ENCODE assay signal across 1 cellular context in genomic region chr15:40108855-40109735, GRCh38.
TF ChIP-seq lines count a peak whose summit lies in the region.

A gene with protein sequence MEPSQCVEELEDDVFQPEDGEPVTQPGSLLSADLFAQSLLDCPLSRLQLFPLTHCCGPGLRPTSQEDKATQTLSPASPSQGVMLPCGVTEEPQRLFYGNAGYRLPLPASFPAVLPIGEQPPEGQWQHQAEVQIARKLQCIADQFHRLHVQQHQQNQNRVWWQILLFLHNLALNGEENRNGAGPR (minus strand): TSS chr15:40108879. CDS start chr15:40106086, 2,793 bp downstream.

TF ChIP-seq in HepG2, 621 proteins besides CTCF, POLR2A, EP300 and RAD21 (continued from another document and continues in another):
- TF ChIP-seq SMARCE1 (IDR thresholded peaks at IDR 0.05; ENCODE audit: borderline replicate concordance) (no peak), FOXA3 (CRISPR knock-in tag; IDR thresholded peaks at IDR 0.05) (peak; percentile 62), ZNF547 (CRISPR knock-in tag; IDR thresholded peaks at IDR 0.05) (no peak), NR2F1 (CRISPR knock-in tag; IDR thresholded peaks at IDR 0.05) (no peak), NRL (CRISPR knock-in tag; IDR thresholded peaks at IDR 0.05; ENCODE audit: borderline replicate concordance) (0 out of 2 replicates have a peak, but pooled peaks have one; percentile 70), ZNF20 (CRISPR knock-in tag; IDR thresholded peaks at IDR 0.05) (no peak), TBX3 (IDR thresholded peaks at IDR 0.05; ENCODE audit: borderline replicate concordance) (peak; percentile 89), ERF (CRISPR knock-in tag; IDR thresholded peaks at IDR 0.05) (peak; percentile 87), NFRKB (IDR thresholded peaks at IDR 0.05) (no peak), ZNF816 (CRISPR knock-in tag; IDR thresholded peaks at IDR 0.05; ENCODE audit: borderline replicate concordance) (no peak), KLF6 (CRISPR knock-in tag; IDR thresholded peaks at IDR 0.05) (peak; percentile 50; the same call in 1 of the 2 replicates), KLF15 (CRISPR knock-in tag; IDR thresholded peaks at IDR 0.05; ENCODE audit: borderline replicate concordance) (no peak), U2AF2 (IDR thresholded peaks at IDR 0.05; ENCODE audit: low read depth, low read length) (no peak), HOXA7 (CRISPR knock-in tag; IDR thresholded peaks at IDR 0.05) (no peak), ZMAT5 (CRISPR knock-in tag; IDR thresholded peaks at IDR 0.05; ENCODE audit: borderline replicate concordance, low read depth) (no peak), GTF2F1 (IDR thresholded peaks at IDR 0.05; ENCODE audit: low read length) (no peak), HOXA9 (CRISPR knock-in tag; IDR thresholded peaks at IDR 0.05; ENCODE audit: borderline replicate concordance) (no peak), RORA (CRISPR knock-in tag; IDR thresholded peaks at IDR 0.05) (no peak), TFAP4 (IDR thresholded peaks at IDR 0.05; ENCODE audit: borderline replicate concordance, low read depth) (peak; percentile 98), SNAPC2 (CRISPR knock-in tag; IDR thresholded peaks at IDR 0.05) (no peak), FOXM1 (CRISPR knock-in tag; IDR thresholded peaks at IDR 0.05) (no peak), ZNF468 (CRISPR knock-in tag; IDR thresholded peaks at IDR 0.05) (no peak), ZNF18 (CRISPR knock-in tag; IDR thresholded peaks at IDR 0.05; ENCODE audit: insufficient replicate concordance) (no peak), MATR3 (CRISPR knock-in tag; IDR thresholded peaks at IDR 0.05) (no peak), ISX (CRISPR knock-in tag; conservative IDR thresholded peaks at IDR 0.05) (no peak), ZNF225 (CRISPR knock-in tag; IDR thresholded peaks at IDR 0.05) (no peak; the same call in 1 of the 2 replicates), CENPT (CRISPR knock-in tag; IDR thresholded peaks at IDR 0.05; ENCODE audit: low read depth) (no peak), DMAP1 (CRISPR knock-in tag; IDR thresholded peaks at IDR 0.05) (peak; percentile 34; the same call in 1 of the 2 replicates), ZNF776 (CRISPR knock-in tag; IDR thresholded peaks at IDR 0.05) (no peak), ZNF124 (CRISPR knock-in tag; IDR thresholded peaks at IDR 0.05) (0 out of 2 replicates have a peak, but pooled peaks have one; percentile 37), IKZF4 (CRISPR knock-in tag; IDR thresholded peaks at IDR 0.05; ENCODE audit: borderline replicate concordance, low read depth, not compliant biosample characterization) (no peak), NONO (IDR thresholded peaks at IDR 0.05) (no peak), NONO (CRISPR knock-in tag; conservative IDR thresholded peaks at IDR 0.05) (peak; percentile 76; the same call in 1 of the 2 replicates), ZNF777 (CRISPR knock-in tag; IDR thresholded peaks at IDR 0.05) (no peak), ONECUT2 (CRISPR knock-in tag; IDR thresholded peaks at IDR 0.05) (no peak), MEF2D (CRISPR knock-in tag; IDR thresholded peaks at IDR 0.05) (peak; percentile 91), NCOR1 (IDR thresholded peaks at IDR 0.05; ENCODE audit: borderline replicate concordance, low read length) (peak; percentile 51; the same call in 1 of the 2 replicates), ZNF276 (CRISPR knock-in tag; IDR thresholded peaks at IDR 0.05; ENCODE audit: low read depth) (peak; percentile 42; the same call in 1 of the 2 replicates), MXI1 (IDR thresholded peaks at IDR 0.05; ENCODE audit: borderline replicate concordance, low read depth, low read length) (peak; percentile 71; the same call in 1 of the 3 replicates)
- TF ChIP-seq, protein P1, sequence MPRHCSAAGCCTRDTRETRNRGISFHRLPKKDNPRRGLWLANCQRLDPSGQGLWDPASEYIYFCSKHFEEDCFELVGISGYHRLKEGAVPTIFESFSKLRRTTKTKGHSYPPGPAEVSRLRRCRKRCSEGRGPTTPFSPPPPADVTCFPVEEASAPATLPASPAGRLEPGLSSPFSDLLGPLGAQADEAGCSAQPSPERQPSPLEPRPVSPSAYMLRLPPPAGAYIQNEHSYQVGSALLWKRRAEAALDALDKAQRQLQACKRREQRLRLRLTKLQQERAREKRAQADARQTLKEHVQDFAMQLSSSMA (CRISPR knock-in tag; IDR thresholded peaks at IDR 0.05), result no peak
- TF ChIP-seq, protein P2, sequence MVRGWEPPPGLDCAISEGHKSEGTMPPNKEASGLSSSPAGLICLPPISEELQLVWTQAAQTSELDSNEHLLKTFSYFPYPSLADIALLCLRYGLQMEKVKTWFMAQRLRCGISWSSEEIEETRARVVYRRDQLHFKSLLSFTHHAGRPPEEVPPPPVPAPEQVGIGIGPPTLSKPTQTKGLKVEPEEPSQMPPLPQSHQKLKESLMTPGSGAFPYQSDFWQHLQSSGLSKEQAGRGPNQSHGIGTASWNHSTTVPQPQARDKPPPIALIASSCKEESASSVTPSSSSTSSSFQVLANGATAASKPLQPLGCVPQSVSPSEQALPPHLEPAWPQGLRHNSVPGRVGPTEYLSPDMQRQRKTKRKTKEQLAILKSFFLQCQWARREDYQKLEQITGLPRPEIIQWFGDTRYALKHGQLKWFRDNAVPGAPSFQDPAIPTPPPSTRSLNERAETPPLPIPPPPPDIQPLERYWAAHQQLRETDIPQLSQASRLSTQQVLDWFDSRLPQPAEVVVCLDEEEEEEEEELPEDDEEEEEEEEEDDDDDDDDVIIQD (CRISPR knock-in tag; IDR thresholded peaks at IDR 0.05; ENCODE audit: low read depth), result peak; percentile 47; the same call in 1 of the 2 replicates
- TF ChIP-seq, protein P3, sequence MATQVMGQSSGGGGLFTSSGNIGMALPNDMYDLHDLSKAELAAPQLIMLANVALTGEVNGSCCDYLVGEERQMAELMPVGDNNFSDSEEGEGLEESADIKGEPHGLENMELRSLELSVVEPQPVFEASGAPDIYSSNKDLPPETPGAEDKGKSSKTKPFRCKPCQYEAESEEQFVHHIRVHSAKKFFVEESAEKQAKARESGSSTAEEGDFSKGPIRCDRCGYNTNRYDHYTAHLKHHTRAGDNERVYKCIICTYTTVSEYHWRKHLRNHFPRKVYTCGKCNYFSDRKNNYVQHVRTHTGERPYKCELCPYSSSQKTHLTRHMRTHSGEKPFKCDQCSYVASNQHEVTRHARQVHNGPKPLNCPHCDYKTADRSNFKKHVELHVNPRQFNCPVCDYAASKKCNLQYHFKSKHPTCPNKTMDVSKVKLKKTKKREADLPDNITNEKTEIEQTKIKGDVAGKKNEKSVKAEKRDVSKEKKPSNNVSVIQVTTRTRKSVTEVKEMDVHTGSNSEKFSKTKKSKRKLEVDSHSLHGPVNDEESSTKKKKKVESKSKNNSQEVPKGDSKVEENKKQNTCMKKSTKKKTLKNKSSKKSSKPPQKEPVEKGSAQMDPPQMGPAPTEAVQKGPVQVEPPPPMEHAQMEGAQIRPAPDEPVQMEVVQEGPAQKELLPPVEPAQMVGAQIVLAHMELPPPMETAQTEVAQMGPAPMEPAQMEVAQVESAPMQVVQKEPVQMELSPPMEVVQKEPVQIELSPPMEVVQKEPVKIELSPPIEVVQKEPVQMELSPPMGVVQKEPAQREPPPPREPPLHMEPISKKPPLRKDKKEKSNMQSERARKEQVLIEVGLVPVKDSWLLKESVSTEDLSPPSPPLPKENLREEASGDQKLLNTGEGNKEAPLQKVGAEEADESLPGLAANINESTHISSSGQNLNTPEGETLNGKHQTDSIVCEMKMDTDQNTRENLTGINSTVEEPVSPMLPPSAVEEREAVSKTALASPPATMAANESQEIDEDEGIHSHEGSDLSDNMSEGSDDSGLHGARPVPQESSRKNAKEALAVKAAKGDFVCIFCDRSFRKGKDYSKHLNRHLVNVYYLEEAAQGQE (IDR thresholded peaks at IDR 0.05; ENCODE audit: borderline replicate concordance in 1 of 2, low read depth in 1 of 2, low read length in 2 of 2), result no peak
- TF ChIP-seq, protein P4, sequence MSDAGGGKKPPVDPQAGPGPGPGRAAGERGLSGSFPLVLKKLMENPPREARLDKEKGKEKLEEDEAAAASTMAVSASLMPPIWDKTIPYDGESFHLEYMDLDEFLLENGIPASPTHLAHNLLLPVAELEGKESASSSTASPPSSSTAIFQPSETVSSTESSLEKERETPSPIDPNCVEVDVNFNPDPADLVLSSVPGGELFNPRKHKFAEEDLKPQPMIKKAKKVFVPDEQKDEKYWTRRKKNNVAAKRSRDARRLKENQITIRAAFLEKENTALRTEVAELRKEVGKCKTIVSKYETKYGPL (CRISPR knock-in tag; IDR thresholded peaks at IDR 0.05), result no peak
- TF ChIP-seq, protein P5, sequence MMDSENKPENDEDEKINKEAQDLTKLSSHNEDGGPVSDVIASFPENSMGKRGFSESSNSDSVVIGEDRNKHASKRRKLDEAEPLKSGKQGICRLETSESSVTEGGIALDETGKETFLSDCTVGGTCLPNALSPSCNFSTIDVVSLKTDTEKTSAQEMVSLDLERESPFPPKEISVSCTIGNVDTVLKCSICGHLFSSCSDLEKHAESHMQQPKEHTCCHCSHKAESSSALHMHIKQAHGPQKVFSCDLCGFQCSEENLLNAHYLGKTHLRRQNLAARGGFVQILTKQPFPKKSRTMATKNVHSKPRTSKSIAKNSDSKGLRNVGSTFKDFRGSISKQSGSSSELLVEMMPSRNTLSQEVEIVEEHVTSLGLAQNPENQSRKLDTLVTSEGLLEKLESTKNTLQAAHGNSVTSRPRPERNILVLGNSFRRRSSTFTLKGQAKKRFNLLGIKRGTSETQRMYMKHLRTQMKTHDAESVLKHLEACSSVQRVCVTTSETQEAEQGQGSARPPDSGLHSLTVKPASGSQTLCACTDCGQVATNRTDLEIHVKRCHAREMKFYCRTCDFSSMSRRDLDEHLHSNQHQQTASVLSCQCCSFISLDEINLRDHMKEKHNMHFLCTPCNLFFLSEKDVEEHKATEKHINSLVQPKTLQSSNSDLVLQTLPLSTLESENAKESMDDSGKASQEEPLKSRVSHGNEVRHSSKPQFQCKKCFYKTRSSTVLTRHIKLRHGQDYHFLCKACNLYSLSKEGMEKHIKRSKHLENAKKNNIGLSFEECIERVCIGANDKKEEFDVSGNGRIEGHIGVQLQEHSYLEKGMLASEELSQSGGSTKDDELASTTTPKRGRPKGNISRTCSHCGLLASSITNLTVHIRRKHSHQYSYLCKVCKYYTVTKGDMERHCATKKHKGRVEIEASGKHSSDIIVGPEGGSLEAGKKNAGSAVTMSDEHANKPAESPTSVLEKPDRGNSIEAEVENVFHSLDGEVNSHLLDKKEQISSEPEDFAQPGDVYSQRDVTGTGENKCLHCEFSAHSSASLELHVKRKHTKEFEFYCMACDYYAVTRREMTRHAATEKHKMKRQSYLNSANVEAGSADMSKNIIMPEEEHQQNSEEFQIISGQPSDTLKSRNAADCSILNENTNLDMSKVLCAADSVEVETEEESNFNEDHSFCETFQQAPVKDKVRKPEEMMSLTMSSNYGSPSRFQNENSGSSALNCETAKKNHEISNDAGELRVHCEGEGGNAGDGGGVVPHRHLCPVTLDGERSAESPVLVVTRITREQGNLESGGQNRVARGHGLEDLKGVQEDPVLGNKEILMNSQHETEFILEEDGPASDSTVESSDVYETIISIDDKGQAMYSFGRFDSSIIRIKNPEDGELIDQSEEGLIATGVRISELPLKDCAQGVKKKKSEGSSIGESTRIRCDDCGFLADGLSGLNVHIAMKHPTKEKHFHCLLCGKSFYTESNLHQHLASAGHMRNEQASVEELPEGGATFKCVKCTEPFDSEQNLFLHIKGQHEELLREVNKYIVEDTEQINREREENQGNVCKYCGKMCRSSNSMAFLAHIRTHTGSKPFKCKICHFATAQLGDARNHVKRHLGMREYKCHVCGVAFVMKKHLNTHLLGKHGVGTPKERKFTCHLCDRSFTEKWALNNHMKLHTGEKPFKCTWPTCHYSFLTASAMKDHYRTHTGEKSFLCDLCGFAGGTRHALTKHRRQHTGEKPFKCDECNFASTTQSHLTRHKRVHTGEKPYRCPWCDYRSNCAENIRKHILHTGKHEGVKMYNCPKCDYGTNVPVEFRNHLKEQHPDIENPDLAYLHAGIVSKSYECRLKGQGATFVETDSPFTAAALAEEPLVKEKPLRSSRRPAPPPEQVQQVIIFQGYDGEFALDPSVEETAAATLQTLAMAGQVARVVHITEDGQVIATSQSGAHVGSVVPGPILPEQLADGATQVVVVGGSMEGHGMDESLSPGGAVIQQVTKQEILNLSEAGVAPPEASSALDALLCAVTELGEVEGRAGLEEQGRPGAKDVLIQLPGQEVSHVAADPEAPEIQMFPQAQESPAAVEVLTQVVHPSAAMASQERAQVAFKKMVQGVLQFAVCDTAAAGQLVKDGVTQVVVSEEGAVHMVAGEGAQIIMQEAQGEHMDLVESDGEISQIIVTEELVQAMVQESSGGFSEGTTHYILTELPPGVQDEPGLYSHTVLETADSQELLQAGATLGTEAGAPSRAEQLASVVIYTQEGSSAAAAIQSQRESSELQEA (CRISPR knock-in tag; IDR thresholded peaks at IDR 0.05; ENCODE audit: not compliant biosample characterization), result peak; percentile 39
